ENCODE assay signal across 9 cellular contexts in genomic region chr3:69439683-69440270, GRCh38. TPM values are rescaled to one million over a fixed set of nuclear protein-coding genes. Genes with fewer than 3 reads are reported as not detected.
DNase-seq lines count a peak whose midpoint lies in the region; ATAC-seq and TF ChIP-seq lines count a peak whose summit lies in the region.
"Had no signal": no experiment of that assay in that cellular context is flagged by ENCODE, and none has a peak within 500 bp of the region (broad histone marks: within the 10 kb centered on the region; RNA-seq: fewer than 3 reads in every experiment).

No MANE protein-coding gene starts in this region.

- intact Hi-C loops in dorsolateral prefrontal cortex (cut with DNase I) = loop anchor here (5.0 kb wide), 3 partner anchors 103 to 277 kb away; no protein-coding TSS in a partner anchor

- H3K27ac ChIP-seq in DOHH2 (ENCODE audit: low read depth, low read length) (no peak overlapping the region), dorsolateral prefrontal cortex (peak overlapping the region in 37 of 59 donors; percentile 0 to 78 (median 48))
- H3K27ac ChIP-seq: SJSA1 had no signal

- peaks cover 4% of the 10 kb centered on the region for H3K36me3 Mint-ChIP-seq in nephron progenitor cell (ENCODE audit: low read depth)

- DNase-seq in dorsolateral prefrontal cortex (no peak), nephron progenitor cell (no peak), NCI-H1694 (lab: John Stamatoyannopoulos, UW) (no peak), NCI-H2227 treated with DMSO at 0.1 percent for 48 hours (lab: John Stamatoyannopoulos, UW) (no peak)
- DNase-seq in stimulated activated CD4-positive, alpha-beta T cell treated with anti-CD3 and anti-CD28 coated beads, Interleukin-1b, Interleukin-23, amount 100 ng/mL, for 48 hours = no peak

- no peaks in the 10 kb centered on the region for H3K27me3 ChIP-seq in DOHH2 (ENCODE audit: control insufficient read depth, low read length)
- H3K27me3 ChIP-seq in Loucy (ENCODE audit: insufficient read depth, low read length, poor library complexity, severe bottlenecking) = no peaks in the 10 kb centered on the region
- no peaks in the 10 kb centered on the region for H3K27me3 ChIP-seq in dorsolateral prefrontal cortex
- H3K27me3 ChIP-seq: SJSA1 had no signal

- H3K36me3 ChIP-seq in DOHH2 (ENCODE audit: control insufficient read depth, low read length) = no peaks in the 10 kb centered on the region
- no peaks in the 10 kb centered on the region for H3K36me3 ChIP-seq in Loucy (ENCODE audit: insufficient read depth, low read length)
- H3K36me3 ChIP-seq: SJSA1 had no signal

- peak overlapping the region; percentile 52 for H2AFZ ChIP-seq in Loucy (ENCODE audit: low read length)

- H3F3A ChIP-seq in DOHH2 (ENCODE audit: control insufficient read depth, insufficient read depth) = no peaks in the 10 kb centered on the region
- H3F3A ChIP-seq in Loucy (ENCODE audit: low read depth) = no peaks in the 10 kb centered on the region

- no peak overlapping the region for H3K27ac Mint-ChIP-seq in nephron progenitor cell

- H3K4me3 ChIP-seq in DOHH2 (ENCODE audit: low read length) = no peak overlapping the region
- no peak overlapping the region for H3K4me3 ChIP-seq in Loucy (ENCODE audit: low read length, poor library complexity, severe bottlenecking)
- H3K4me3 ChIP-seq in dorsolateral prefrontal cortex = peak overlapping the region in 29 of 59 donors; percentile 8 to 47 (median 24)
- H3K4me3 ChIP-seq: SJSA1 had no signal

- H3K4me1 Mint-ChIP-seq in nephron progenitor cell = peaks cover 20% of the 10 kb centered on the region

- H4K20me1 ChIP-seq in DOHH2 (ENCODE audit: control insufficient read depth, insufficient read depth, low read depth, low read length) = no peaks in the 10 kb centered on the region
- no peaks in the 10 kb centered on the region for H4K20me1 ChIP-seq in Loucy (ENCODE audit: insufficient read depth, low read length, poor library complexity, severe bottlenecking)

- ATAC-seq in GM19397 (IDR thresholded peaks at IDR 0.05; ENCODE audit: unreplicated experiment) = no peak

- peaks cover 16% of the 10 kb centered on the region for H3K9me3 Mint-ChIP-seq in nephron progenitor cell

- H3K4me2 ChIP-seq in DOHH2 (ENCODE audit: low read length) = peak overlapping the region; percentile 35
- H3K4me2 ChIP-seq in Loucy (ENCODE audit: low read depth, low read length, poor library complexity, severe bottlenecking) = no peak overlapping the region

- H3K9me3 ChIP-seq in DOHH2 (ENCODE audit: control insufficient read depth, insufficient read depth, low read length) (no peaks in the 10 kb centered on the region; the same call in 1 of the 2 replicates), Loucy (ENCODE audit: insufficient read depth, low read depth, low read length) (no peaks in the 10 kb centered on the region)
- H3K9me3 ChIP-seq: SJSA1 had no signal

- H3K4me3 Mint-ChIP-seq in nephron progenitor cell = no peak overlapping the region

- H3K4me1 ChIP-seq in DOHH2 (ENCODE audit: control insufficient read depth, low read length) (no peaks in the 10 kb centered on the region), Loucy (ENCODE audit: insufficient read depth, low read length, poor library complexity, severe bottlenecking) (no peaks in the 10 kb centered on the region)

- H3K27me3 Mint-ChIP-seq in nephron progenitor cell (ENCODE audit: low read depth, poor library complexity) = no peaks in the 10 kb centered on the region

- peak; percentile 56 for TF ChIP-seq CTCF in DOHH2 (IDR thresholded peaks at IDR 0.05; ENCODE audit: low read depth, low read length, poor library complexity, severe bottlenecking)
- TF ChIP-seq CTCF in Loucy (conservative IDR thresholded peaks at IDR 0.05; ENCODE audit: low read length) = peak; percentile 74
- TF ChIP-seq CTCF in dorsolateral prefrontal cortex (IDR thresholded peaks at IDR 0.05 in 54 of 56, conservative IDR thresholded peaks at IDR 0.05 in 2 of 56; ENCODE audit: low read depth in 1 of 56, partially characterized antibody in 56 of 56) = peak; percentile 32 to 84 (median 70)
- peak; percentile 47 for TF ChIP-seq CTCF in nephron progenitor cell (IDR thresholded peaks at IDR 0.05)

- H3K79me2 ChIP-seq in DOHH2 (ENCODE audit: control insufficient read depth, low read length) (no peaks in the 10 kb centered on the region), Loucy (ENCODE audit: insufficient read depth, low read length) (no peaks in the 10 kb centered on the region)

- H3K9ac ChIP-seq in Loucy (ENCODE audit: low read depth, low read length, poor library complexity, severe bottlenecking) = no peak overlapping the region

- H3K9me2 ChIP-seq in DOHH2 (replicated peaks; ENCODE audit: control insufficient read depth, low read length) (no peaks in the 10 kb centered on the region), Loucy (replicated peaks; ENCODE audit: low read depth, low read length) (no peaks in the 10 kb centered on the region)

RNA-seq across cellular contexts. Expression of gene FRMD4B, which starts 53.9 kb away (rescaled TPM):
- total RNA-seq in dorsolateral prefrontal cortex = 100 to 1,000 TPM in 5 of 120 experiments, 10 to 100 TPM in 114, 1 to 10 TPM in 1; 9.0 to 172 (median 40.6) TPM
